In the genomic region with DNA sequence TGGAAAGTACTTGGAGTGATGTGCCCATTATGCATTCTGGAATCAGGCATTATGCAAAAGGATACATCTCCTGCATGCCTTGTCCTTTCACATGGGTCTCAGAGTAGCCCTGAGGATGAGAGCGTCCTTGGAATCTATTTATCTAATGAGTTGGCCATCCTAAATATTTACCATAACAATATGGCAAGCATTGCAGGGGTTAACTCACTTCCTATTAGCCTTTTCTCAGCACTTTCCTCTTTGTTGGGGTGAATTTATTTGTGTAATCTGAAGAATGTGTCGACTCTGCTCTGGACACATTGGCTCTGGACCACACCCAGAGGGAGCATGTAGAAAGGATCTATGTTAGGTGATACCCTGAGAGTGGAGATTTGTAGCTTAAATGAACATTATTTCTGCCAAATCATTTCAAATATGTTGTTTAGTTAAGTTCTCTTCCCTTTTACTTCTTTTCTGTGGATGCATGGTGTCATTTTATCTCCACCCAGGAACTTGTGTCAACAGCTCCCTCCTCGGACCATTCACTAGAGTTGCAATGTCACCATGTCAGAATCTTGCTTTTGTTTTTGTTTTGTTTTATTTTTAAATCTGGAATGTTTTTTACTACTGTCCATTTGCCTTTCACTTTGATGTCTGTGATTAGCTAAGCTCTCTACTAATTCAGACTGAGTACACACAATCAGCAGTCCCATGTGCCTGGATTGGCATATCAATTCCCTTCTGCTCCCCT, we compare ENCODE assay signal across 8 cellular contexts.
DNase-seq lines count a peak whose midpoint lies in the region; ATAC-seq and TF ChIP-seq lines count a peak whose summit lies in the region.
"Had no signal": no experiment of that assay in that cellular context is flagged by ENCODE, and none has a peak within 500 bp of the region (broad histone marks: within the 10 kb centered on the region; RNA-seq: fewer than 3 reads in every experiment).

No MANE protein-coding gene starts in this region.

- peak overlapping the region; percentile 29 for H3K27ac Mint-ChIP-seq in neural crest cell (ENCODE audit: unreplicated experiment)

- no peak for ATAC-seq in GM21360 (IDR thresholded peaks at IDR 0.05; ENCODE audit: unreplicated experiment)

- peak overlapping the region; percentile 78 for H3K4me3 Mint-ChIP-seq in neural crest cell

- TF ChIP-seq CTCF in LNCaP clone FGC (IDR thresholded peaks at IDR 0.05; ENCODE audit: control insufficient read depth, extremely low read depth, insufficient read depth) (peak; percentile 41), neural crest cell (conservative IDR thresholded peaks at IDR 0.05) (peak; percentile 62)

- peak; percentile 5 for DNase-seq in GM04504 (ENCODE audit: low read depth)
- no peak for DNase-seq in LNCaP clone FGC (ENCODE audit: low read depth)
- peak; percentile 6 for DNase-seq in cerebellar cortex (ENCODE audit: low spot score)
- no peak for DNase-seq in neural crest cell (ENCODE audit: low read depth, low spot score)
- DNase-seq in NCI-H128 (lab: John Stamatoyannopoulos, UW; ENCODE audit: unreplicated experiment): no peak
- DNase-seq in NCI-H1105 treated with DMSO at 0.1 percent for 48 hours (lab: John Stamatoyannopoulos, UW): no peak
- DNase-seq: occipital lobe had no signal

- H3K4me3 ChIP-seq in LNCaP clone FGC (ENCODE audit: low read depth, low read length): no peak overlapping the region

- H3K27me3 Mint-ChIP-seq in neural crest cell (ENCODE audit: low read depth): no peaks in the 10 kb centered on the region

- no peaks in the 10 kb centered on the region for H3K9me3 Mint-ChIP-seq in neural crest cell

- no peaks in the 10 kb centered on the region for H3K36me3 Mint-ChIP-seq in neural crest cell (ENCODE audit: low read depth)

- peaks cover 66% of the 10 kb centered on the region for H3K4me1 Mint-ChIP-seq in neural crest cell

Comparison
In these comparisons a context has a peak if more than half of its experiments do, and no peak if none do; other contexts are left out.
1. DNase-seq: peak in GM04504 (single experiment) and cerebellar cortex (single experiment); none in LNCaP clone FGC (single experiment), neural crest cell (single experiment), NCI-H128 (single experiment) and NCI-H1105 treated with DMSO at 0.1 percent for 48 hours (single experiment).